In the genomic region with DNA sequence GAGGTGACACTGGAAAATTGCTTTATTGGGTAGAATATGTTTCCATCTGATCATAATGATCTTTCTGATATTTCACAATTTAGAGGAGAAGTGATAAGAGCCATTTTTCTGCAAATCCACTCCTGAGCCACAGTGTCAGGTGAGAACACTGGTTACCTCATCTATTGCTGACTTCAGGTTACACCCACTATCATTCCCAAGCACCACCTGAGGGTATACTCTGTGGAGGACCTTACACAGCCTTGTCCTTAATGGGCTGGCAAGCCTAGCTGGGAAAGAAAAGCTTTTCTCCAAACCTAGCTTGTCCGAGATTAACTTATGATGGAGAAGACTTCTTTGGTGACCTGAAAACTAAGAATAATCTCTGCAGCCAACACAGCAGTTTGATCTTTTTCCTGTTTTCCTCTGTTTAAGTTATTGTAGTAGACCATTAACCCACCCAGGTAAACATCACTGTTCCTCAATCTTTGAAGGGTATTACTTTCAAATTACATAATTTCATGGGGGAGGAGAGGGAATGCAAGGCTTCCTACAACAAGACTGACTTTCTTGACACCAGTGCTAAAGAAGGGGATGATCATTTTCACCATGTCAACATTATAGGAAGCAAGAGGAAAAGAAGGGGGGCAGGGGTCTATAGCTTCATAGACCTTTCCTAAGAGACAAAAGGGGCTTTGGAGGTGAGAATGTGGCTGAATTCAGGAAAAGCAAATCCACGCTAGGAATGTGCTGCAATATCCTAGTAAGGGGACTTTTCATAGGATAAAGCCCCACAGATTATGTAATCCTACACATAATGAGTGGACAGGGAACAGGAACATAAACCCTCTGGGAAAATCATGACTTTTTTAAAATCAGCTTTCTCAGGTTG, we compare ENCODE assay signal across 8 cellular contexts. TPM values are rescaled to one million over a fixed set of nuclear protein-coding genes. Genes with fewer than 3 reads are reported as not detected.
DNase-seq lines count a peak whose midpoint lies in the region; ATAC-seq and TF ChIP-seq lines count a peak whose summit lies in the region.

No MANE protein-coding gene starts in this region.

- WGBS in stomach, 5 donors: 66 to 87% (median 81%) methylated on average over 2 of the region's 2 CpGs

- no peak for ATAC-seq in activated T-cell treated with anti-CD3 and anti-CD28 coated beads, Interleukin-2, amount 50 U/mL, for 4 hours
- no peak for ATAC-seq in activated CD4-positive, CD25-positive, alpha-beta regulatory T cell treated with anti-CD3 and anti-CD28 coated beads, Interleukin-2, amount 50 U/mL, for 24 hours

- peak overlapping the region; percentile 94 for H3K4me3 Mint-ChIP-seq in activated T-cell treated with anti-CD3 and anti-CD28 coated beads, Interleukin-2, amount 50 U/mL, for 4 hours
- H3K4me3 Mint-ChIP-seq in activated T-helper 2 cell treated with anti-CD3 and anti-CD28 coated beads, Interferon-gamma antibody, Interleukin-2, Interleukin-4, amounts not matched to agents 10 μg/mL and 5 μg/mL and 100 μg/mL, durations not matched to agents 14 hours and 24 hours and 36 hours (ENCODE audit: low read depth): peak overlapping the region; percentile 88

- no peak overlapping the region for H3K27ac ChIP-seq in iPS-18a (ENCODE audit: low read length)
- H3K27ac ChIP-seq in stomach: peak overlapping the region in 4 of 5 donors; percentile 16 to 96 (median 94)

- H3K9me3 ChIP-seq in iPS-18a (ENCODE audit: control insufficient read depth, low read depth, low read length): no peaks in the 10 kb centered on the region
- H3K9me3 ChIP-seq in stomach: no peaks in the 10 kb centered on the region

- TF ChIP-seq POLR2A in stomach (IDR thresholded peaks at IDR 0.05): no peak

- no peaks in the 10 kb centered on the region for H3K36me3 ChIP-seq in iPS-18a (ENCODE audit: control insufficient read depth, low read depth, low read length)
- no peaks in the 10 kb centered on the region for H3K36me3 ChIP-seq in stomach

- H3K9ac ChIP-seq in iPS-18a (ENCODE audit: low read length): no peak overlapping the region

- H3K27ac Mint-ChIP-seq in activated T-helper 2 cell treated with anti-CD3 and anti-CD28 coated beads, Interferon-gamma antibody, Interleukin-2, Interleukin-4, amounts not matched to agents 10 μg/mL and 5 μg/mL and 100 μg/mL, durations not matched to agents 14 hours and 24 hours and 36 hours: no peak overlapping the region

- TF ChIP-seq CTCF in stomach (IDR thresholded peaks at IDR 0.05) (no peak), GM20000 (IDR thresholded peaks at IDR 0.05; ENCODE audit: extremely low read depth, missing control alignments) (no peak)

- H3K4me3 ChIP-seq in iPS-18a (ENCODE audit: low read length) (peak overlapping the region; percentile 87), stomach (peak overlapping the region in 3 of 4 donors; percentile 69 to 81 (median 79))

- DNase-seq in activated T-cell treated with anti-CD3 and anti-CD28 coated beads, Interleukin-2, amount 50 U/mL, for 4 hours: no peak
- DNase-seq in activated T-cell treated with anti-CD3 and anti-CD28 coated beads for 4 hours (no peak), stomach (no peak), GM20000 (ENCODE audit: low spot score) (no peak)
- DNase-seq in activated T-helper 2 cell treated with anti-CD3 and anti-CD28 coated beads, Interferon-gamma antibody, Interleukin-2, Interleukin-4, amounts not matched to agents 10 μg/mL and 5 μg/mL and 100 μg/mL, durations not matched to agents 14 hours and 24 hours and 36 hours (ENCODE audit: low spot score): no peak
- no peak for DNase-seq in stimulated activated CD4-positive, alpha-beta T cell treated with anti-CD3 and anti-CD28 coated beads, Interleukin-4, amount 100 ng/mL, for 1 hour

- peaks cover 15% of the 10 kb centered on the region for H3K27me3 ChIP-seq in iPS-18a (ENCODE audit: control insufficient read depth, insufficient read depth, low read length)
- H3K27me3 ChIP-seq in stomach: no peaks in the 10 kb centered on the region

- no peaks in the 10 kb centered on the region for H3K9me3 Mint-ChIP-seq in activated T-cell treated with anti-CD3 and anti-CD28 coated beads, Interleukin-2, amount 50 U/mL, for 4 hours
- no peaks in the 10 kb centered on the region for H3K9me3 Mint-ChIP-seq in activated T-helper 2 cell treated with anti-CD3 and anti-CD28 coated beads, Interferon-gamma antibody, Interleukin-2, Interleukin-4, amounts not matched to agents 10 μg/mL and 5 μg/mL and 100 μg/mL, durations not matched to agents 14 hours and 24 hours and 36 hours

- TF ChIP-seq EP300 in stomach (IDR thresholded peaks at IDR 0.05): no peak

- H3K4me1 ChIP-seq in iPS-18a (ENCODE audit: control insufficient read depth, low read depth, low read length) (peaks cover 8% of the 10 kb centered on the region), stomach (peaks cover 14 to 65% (median 33%) of the 10 kb centered on the region in 4 donors)

- no peaks in the 10 kb centered on the region for H3K27me3 Mint-ChIP-seq in activated T-cell treated with anti-CD3 and anti-CD28 coated beads, Interleukin-2, amount 50 U/mL, for 4 hours (ENCODE audit: low read depth)
- H3K27me3 Mint-ChIP-seq in activated T-helper 2 cell treated with anti-CD3 and anti-CD28 coated beads, Interferon-gamma antibody, Interleukin-2, Interleukin-4, amounts not matched to agents 10 μg/mL and 5 μg/mL and 100 μg/mL, durations not matched to agents 14 hours and 24 hours and 36 hours (ENCODE audit: low read depth): peaks cover 5% of the 10 kb centered on the region

- intact Hi-C loops in activated T-helper 2 cell treated with anti-CD3 and anti-CD28 coated beads, Interferon-gamma antibody, Interleukin-2, Interleukin-4, amounts not matched to agents 10 μg/mL and 5 μg/mL and 100 μg/mL, durations not matched to agents 14 hours and 24 hours and 36 hours (cut with micrococcal nuclease): no loop called here
- intact Hi-C loops in stomach (cut with DNase I; ENCODE audit: low total_unique reads): no loop called here

- H3K36me3 Mint-ChIP-seq in activated T-cell treated with anti-CD3 and anti-CD28 coated beads, Interleukin-2, amount 50 U/mL, for 4 hours (ENCODE audit: insufficient read depth): no peaks in the 10 kb centered on the region
- no peaks in the 10 kb centered on the region for H3K36me3 Mint-ChIP-seq in activated T-helper 2 cell treated with anti-CD3 and anti-CD28 coated beads, Interferon-gamma antibody, Interleukin-2, Interleukin-4, amounts not matched to agents 10 μg/mL and 5 μg/mL and 100 μg/mL, durations not matched to agents 14 hours and 24 hours and 36 hours (ENCODE audit: low read depth)

- H3K4me1 Mint-ChIP-seq in activated T-cell treated with anti-CD3 and anti-CD28 coated beads, Interleukin-2, amount 50 U/mL, for 4 hours (ENCODE audit: low read depth): peaks cover 20% of the 10 kb centered on the region
- peaks cover 19% of the 10 kb centered on the region for H3K4me1 Mint-ChIP-seq in activated T-helper 2 cell treated with anti-CD3 and anti-CD28 coated beads, Interferon-gamma antibody, Interleukin-2, Interleukin-4, amounts not matched to agents 10 μg/mL and 5 μg/mL and 100 μg/mL, durations not matched to agents 14 hours and 24 hours and 36 hours (ENCODE audit: low read depth)

RNA-seq across cellular contexts. Expression of a gene that starts 1.7 kb away (rescaled TPM):
- total RNA-seq in activated T-cell treated with anti-CD3 and anti-CD28 coated beads, Interleukin-2, amount 50 U/mL, for 4 hours: 1 to 10 TPM; 4.5 to 5.9 (median 4.6) TPM
- 9.6 and 10.0 TPM in 2 replicates for total RNA-seq in activated T-helper 2 cell treated with anti-CD3 and anti-CD28 coated beads, Interferon-gamma antibody, Interleukin-2, Interleukin-4, amounts not matched to agents 10 μg/mL and 5 μg/mL and 100 μg/mL, durations not matched to agents 14 hours and 24 hours and 36 hours
- total RNA-seq in stomach: 10 to 100 TPM in 2 of 5 donors, 1 to 10 TPM in 3; 1.2 to 19.9 (median 8.0) TPM
- 1 to 10 TPM; 1.8 to 7.0 (median 3.4) TPM for polyA plus RNA-seq in stomach

RNA-seq across cellular contexts. Expression of a gene that starts 41.4 kb away (rescaled TPM):
- total RNA-seq in activated T-cell treated with anti-CD3 and anti-CD28 coated beads, Interleukin-2, amount 50 U/mL, for 4 hours: 10 to 100 TPM in 2 of 3 donors, 1 to 10 TPM in 1; 8.6 to 11.0 (median 10.2) TPM
- total RNA-seq in activated T-helper 2 cell treated with anti-CD3 and anti-CD28 coated beads, Interferon-gamma antibody, Interleukin-2, Interleukin-4, amounts not matched to agents 10 μg/mL and 5 μg/mL and 100 μg/mL, durations not matched to agents 14 hours and 24 hours and 36 hours: 39.5 and 40.3 TPM in 2 replicates
- 10 to 100 TPM in 3 of 5 donors, 1 to 10 TPM in 2; 1.2 to 28.1 (median 16.5) TPM for total RNA-seq in stomach
- 1 to 10 TPM; 4.7 to 9.0 (median 5.9) TPM for polyA plus RNA-seq in stomach
